In genomic region chr1:6438047-6438525, GRCh38 we compare ENCODE assay signal across 8 cellular contexts. TPM values are rescaled to one million over a fixed set of nuclear protein-coding genes. Genes with fewer than 3 reads are reported as not detected.
DNase-seq lines count a peak whose midpoint lies in the region; ATAC-seq, FAIRE-seq and TF ChIP-seq lines count a peak whose summit lies in the region.

No MANE protein-coding gene starts in this region.

- H3K4me1 Mint-ChIP-seq in activated T-helper 17 cell treated with anti-CD3 and anti-CD28 coated beads, Interleukin-2, amount 50 U/mL, for 72 hours, result peaks cover 4% of the 10 kb centered on the region

- WGBS in pancreas, 2 donors, result 4 to 5% methylated on average over 5 of the region's 5 CpGs

- peaks cover 7% of the 10 kb centered on the region for H3K27me3 Mint-ChIP-seq in activated T-helper 17 cell treated with anti-CD3 and anti-CD28 coated beads, Interleukin-2, amount 50 U/mL, for 72 hours

- DNase-seq in HuH-7 (ENCODE audit: low spot score) (peak; percentile 91), RPMI7951 (ENCODE audit: low read depth) (peak; percentile 40), fibroblast of villous mesenchyme (ENCODE audit: low read depth) (peak; percentile 52), pancreas (peak; percentile 46 to 87 (median 75)), urothelium cell line (ENCODE audit: low spot score) (peak; percentile 73)

- H3K27me3 ChIP-seq in DOHH2 (ENCODE audit: control insufficient read depth, low read length) (peaks cover 3% of the 10 kb centered on the region; the same call in 1 of the 2 replicates), pancreas (no peaks in the 10 kb centered on the region)

- intact Hi-C loops in pancreas (cut with DNase I), result no loop called here

- no peak overlapping the region for H3K27ac Mint-ChIP-seq in activated T-helper 17 cell treated with anti-CD3 and anti-CD28 coated beads, Interleukin-2, amount 50 U/mL, for 72 hours

- no peaks in the 10 kb centered on the region for H3K9me3 Mint-ChIP-seq in activated T-helper 17 cell treated with anti-CD3 and anti-CD28 coated beads, Interleukin-2, amount 50 U/mL, for 72 hours

- H3K4me3 ChIP-seq in DOHH2 (ENCODE audit: low read length) (no peak overlapping the region), fibroblast of villous mesenchyme (ENCODE audit: low read depth, low read length) (no peak overlapping the region), pancreas (no peak overlapping the region)

- no peak overlapping the region for H3K4me3 Mint-ChIP-seq in activated T-helper 17 cell treated with anti-CD3 and anti-CD28 coated beads, Interleukin-2, amount 50 U/mL, for 72 hours

- no peaks in the 10 kb centered on the region for H3F3A ChIP-seq in DOHH2 (ENCODE audit: control insufficient read depth, insufficient read depth)

- FAIRE-seq in pancreas (lab: Jason Lieb, UNC), result no peak
- FAIRE-seq in urothelium cell line (lab: Jason Lieb, UNC), result no peak

- no peaks in the 10 kb centered on the region for H3K79me2 ChIP-seq in DOHH2 (ENCODE audit: control insufficient read depth, low read length)

- H3K4me1 ChIP-seq in DOHH2 (ENCODE audit: control insufficient read depth, low read length), result no peaks in the 10 kb centered on the region
- no peaks in the 10 kb centered on the region for H3K4me1 ChIP-seq in pancreas

- H3K4me2 ChIP-seq in DOHH2 (ENCODE audit: low read length), result no peak overlapping the region

- peak; percentile 64 for ATAC-seq in activated T-helper 17 cell treated with anti-CD3 and anti-CD28 coated beads, Interleukin-2, amount 50 U/mL, for 72 hours (replicated peaks)
- ATAC-seq in pancreas (peak; percentile 55 to 84 (median 81)), HG02571 (IDR thresholded peaks at IDR 0.05; ENCODE audit: unreplicated experiment) (no peak)

- H3K36me3 Mint-ChIP-seq in activated T-helper 17 cell treated with anti-CD3 and anti-CD28 coated beads, Interleukin-2, amount 50 U/mL, for 72 hours (ENCODE audit: low read depth), result no peaks in the 10 kb centered on the region

- H3K27ac ChIP-seq in DOHH2 (ENCODE audit: low read depth, low read length) (no peak overlapping the region), pancreas (no peak overlapping the region)

- H4K20me1 ChIP-seq in DOHH2 (ENCODE audit: control insufficient read depth, insufficient read depth, low read depth, low read length), result 0 out of 2 replicates have a peak, but pooled peaks cover 3% of the 10 kb centered on the region

- H3K9me3 ChIP-seq in DOHH2 (ENCODE audit: control insufficient read depth, insufficient read depth, low read length) (no peaks in the 10 kb centered on the region), pancreas (no peaks in the 10 kb centered on the region)

- H3K9me2 ChIP-seq in DOHH2 (replicated peaks; ENCODE audit: control insufficient read depth, low read length), result no peaks in the 10 kb centered on the region

- TF ChIP-seq CTCF in DOHH2 (IDR thresholded peaks at IDR 0.05; ENCODE audit: low read depth, low read length, poor library complexity, severe bottlenecking), result peak; percentile 89
- TF ChIP-seq CTCF in fibroblast of villous mesenchyme (IDR thresholded peaks at IDR 0.05; ENCODE audit: insufficient read depth, low read depth, low read length), result peak; percentile 87
- peak; percentile 77 to 94 (median 92) for TF ChIP-seq CTCF in pancreas (IDR thresholded peaks at IDR 0.05)

- no peaks in the 10 kb centered on the region for H3K36me3 ChIP-seq in DOHH2 (ENCODE audit: control insufficient read depth, low read length)
- H3K36me3 ChIP-seq in pancreas, result no peaks in the 10 kb centered on the region

RNA-seq across cellular contexts. Expression of gene ESPN, which starts 13.5 kb away (rescaled TPM):
- total RNA-seq in RPMI7951 (2014; rRNA removed; shearing (Covaris generic)), result 0.10 TPM in 1 of 2 replicates, not detected in the other
- 1 to 10 TPM in 1 of 2 donors, under 1 TPM in 1; 0.71 to 3.5 TPM for total RNA-seq in activated T-helper 17 cell treated with anti-CD3 and anti-CD28 coated beads, Interleukin-2, amount 50 U/mL, for 72 hours
- total RNA-seq in fibroblast of villous mesenchyme (not detected in 2 replicates), pancreas (1 to 10 TPM in 1 of 6 donors, under 1 TPM in 5; 0.31 to 2.5 (median 0.68) TPM)
- under 1 TPM; 0.28 to 0.99 TPM for polyA plus RNA-seq in pancreas

RNA-seq across cellular contexts. Expression of gene HES2, which starts 18.4 kb away (rescaled TPM):
- under 0.01 and 0.10 TPM in 2 replicates for total RNA-seq in RPMI7951 (2014; rRNA removed; shearing (Covaris generic))
- under 1 TPM; 0.17 to 0.37 TPM for total RNA-seq in activated T-helper 17 cell treated with anti-CD3 and anti-CD28 coated beads, Interleukin-2, amount 50 U/mL, for 72 hours
- total RNA-seq in fibroblast of villous mesenchyme, result 0.43 TPM in 1 of 2 replicates, not detected in the other
- total RNA-seq in pancreas, result under 1 TPM in 3 of 6 donors, not detected in 3; 0.03 to 0.31 (median 0.09) TPM
- not detected for polyA plus RNA-seq in pancreas

RNA-seq across cellular contexts. Expression of gene TNFRSF25, which starts 27.9 kb away (rescaled TPM):
- total RNA-seq in RPMI7951 (2014; rRNA removed; shearing (Covaris generic)), result 0.12 and 0.49 TPM in 2 replicates
- 100 to 1,000 TPM; 132 to 199 TPM for total RNA-seq in activated T-helper 17 cell treated with anti-CD3 and anti-CD28 coated beads, Interleukin-2, amount 50 U/mL, for 72 hours
- total RNA-seq in fibroblast of villous mesenchyme (2.9 and 3.9 TPM in 2 replicates), pancreas (1 to 10 TPM in 5 of 6 donors, under 1 TPM in 1; 0.98 to 2.9 (median 2.4) TPM)
- polyA plus RNA-seq in pancreas, result 10 to 100 TPM; 13.4 to 26.7 TPM

RNA-seq across cellular contexts. Expression of gene ACOT7, which starts 44.5 kb away (rescaled TPM):
- 142 and 174 TPM in 2 replicates for total RNA-seq in RPMI7951 (2014; rRNA removed; shearing (Covaris generic))
- 10 to 100 TPM; 43.5 to 96.3 TPM for total RNA-seq in activated T-helper 17 cell treated with anti-CD3 and anti-CD28 coated beads, Interleukin-2, amount 50 U/mL, for 72 hours
- total RNA-seq in fibroblast of villous mesenchyme (16.1 and 17.3 TPM in 2 replicates), pancreas (1 to 10 TPM; 3.1 to 7.6 (median 5.2) TPM)
- polyA plus RNA-seq in pancreas, result 1 to 10 TPM; 3.8 to 7.0 TPM

RNA-seq across cellular contexts. Expression of gene PLEKHG5, which starts 53.4 kb away (rescaled TPM):
- total RNA-seq in RPMI7951 (2014; rRNA removed; shearing (Covaris generic)), result 0.60 and 1.3 TPM in 2 replicates
- total RNA-seq in activated T-helper 17 cell treated with anti-CD3 and anti-CD28 coated beads, Interleukin-2, amount 50 U/mL, for 72 hours, result 1 to 10 TPM; 3.2 to 3.8 TPM
- total RNA-seq in fibroblast of villous mesenchyme (7.4 and 11.2 TPM in 2 replicates), pancreas (1 to 10 TPM; 1.5 to 3.9 (median 2.6) TPM)
- 1 to 10 TPM; 6.2 to 7.3 TPM for polyA plus RNA-seq in pancreas

Comparison
In these comparisons a context has a peak if more than half of its experiments do, and no peak if none do; other contexts are left out.
1. DNase-seq: peak in every context shown above with its lines; median percentile 91 in HuH-7; 75 in pancreas; 73 in urothelium cell line; 52 in fibroblast of villous mesenchyme; 40 in RPMI7951.
2. RNA of gene TNFRSF25, which starts 27.9 kb away (total RNA-seq): 132 to 199 TPM in activated T-helper 17 cell treated with anti-CD3 and anti-CD28 coated beads, Interleukin-2, amount 50 U/mL, for 72 hours; 2.9 to 3.9 TPM in fibroblast of villous mesenchyme, 0.98 to 2.9 TPM in pancreas and 0.12 to 0.49 TPM in RPMI7951; every median in the first group is over 10 times any median in the second.
3. Peak in every context shown above with its lines, with median percentiles within 50 percentile points of each other: CTCF ChIP-seq.